In genomic region chr17:67534941-67535340, GRCh38 we compare ENCODE assay signal across 29 cellular contexts.
A peak's percentile ranks its signal among the peaks of the same experiment; 100 is the strongest.
DNase-seq lines count a peak whose midpoint lies in the region; ATAC-seq and TF ChIP-seq lines count a peak whose summit lies in the region.
"Had no signal": no experiment of that assay in that cellular context is flagged by ENCODE, and none has a peak within 500 bp of the region (broad histone marks: within the 10 kb centered on the region; RNA-seq: fewer than 3 reads in every experiment).

No MANE protein-coding gene starts in this region.

- DNase-seq in GM23338 (ENCODE audit: low spot score) (no peak), SK-MEL-5 (ENCODE audit: low read depth, low spot score) (peak; percentile 30), endodermal cell (peak; percentile 59), neural progenitor cell (ENCODE audit: low spot score) (peak; percentile 22), hepatocyte (ENCODE audit: low spot score) (no peak)
- no peak for DNase-seq in stimulated activated CD4-positive, alpha-beta T cell treated with anti-CD3 and anti-CD28 coated beads, Interleukin-12 subunit alpha, Interleukin-12 subunit beta, amount 100 ng/mL, for 4 hours
- DNase-seq: activated CD4-positive, alpha-beta memory T cell treated with anti-CD3 and anti-CD28 coated beads for 36 hours; activated CD4-positive, CD25-positive, alpha-beta regulatory T cell treated with anti-CD3 and anti-CD28 coated beads, Interleukin-2, amount 50 U/mL, for 72 hours; activated naive CD4-positive, alpha-beta T cell treated with anti-CD3 and anti-CD28 coated beads, Interleukin-2, amount 10 ng/mL, durations not matched to agents 7 days and 5 days; COR-L47; DND-41; effector CD8-positive, alpha-beta T cell; left ventricle myocardium superior; naive thymus-derived CD8-positive, alpha-beta T cell; NCI-H1417 treated with DMSO at 0.1 percent for 48 hours; NCI-H2029 treated with DMSO at 0.1 percent for 48 hours; NCI-H524 treated with DMSO at 0.1 percent for 48 hours; PC-9; T-helper 2 cell had no signal

- H3K27ac ChIP-seq in GM23338 (ENCODE audit: low read depth), result 0 out of 2 replicates have a peak overlapping the region, but pooled peaks have one; percentile 13
- no peak overlapping the region for H3K27ac ChIP-seq in endodermal cell (ENCODE audit: low read depth, low read length)
- no peak overlapping the region for H3K27ac ChIP-seq in neural progenitor cell
- no peak overlapping the region for H3K27ac ChIP-seq in hepatocyte
- H3K27ac ChIP-seq: BLaER1 treated with 17β-estradiol and CSF1 and Interleukin-3, amounts not matched to agents 10 nM and 100 nM; breast epithelium; KMS-11; PC-9 had no signal

- no peaks in the 10 kb centered on the region for H4K20me1 ChIP-seq in GM23338 (replicated peaks; ENCODE audit: insufficient read depth)
- H4K20me1 ChIP-seq in neural progenitor cell (ENCODE audit: low read depth), result no peaks in the 10 kb centered on the region
- no peaks in the 10 kb centered on the region for H4K20me1 ChIP-seq in hepatocyte (ENCODE audit: insufficient read depth, poor library complexity, severe bottlenecking)

- H3K79me2 ChIP-seq in GM23338 (replicated peaks; ENCODE audit: insufficient read depth) (peaks cover 26% of the 10 kb centered on the region), neural progenitor cell (ENCODE audit: low read depth) (no peaks in the 10 kb centered on the region), hepatocyte (no peaks in the 10 kb centered on the region)

- no peak overlapping the region for H3K4me3 Mint-ChIP-seq in GM23338
- H3K4me3 Mint-ChIP-seq in endodermal cell, result no peak overlapping the region
- no peak overlapping the region for H3K4me3 Mint-ChIP-seq in neural progenitor cell
- H3K4me3 Mint-ChIP-seq: activated CD4-positive, alpha-beta memory T cell treated with anti-CD3 and anti-CD28 coated beads for 36 hours; activated naive CD4-positive, alpha-beta T cell treated with anti-CD3 and anti-CD28 coated beads, Interleukin-2, amount 10 ng/mL, durations not matched to agents 7 days and 5 days; activated T-helper 1 cell treated with anti-CD3 and anti-CD28 coated beads, Interleukin-12 subunit alpha, Interleukin-12 subunit beta, Interleukin-2, Interleukin-4 antibody, amounts not matched to agents 30 ng/mL and 10 ng/mL and 1 ng/mL, durations not matched to agents 14 hours and 24 hours and 36 hours; mesothelial cell of epicardium; naive thymus-derived CD8-positive, alpha-beta T cell; stimulated activated effector memory CD8-positive, alpha-beta T cell treated with anti-CD3 and anti-CD28 coated beads, Interleukin-12 subunit alpha, Interleukin-12 subunit beta, amount 100 ng/mL, for 72 hours had no signal

- H3K27ac Mint-ChIP-seq in GM23338 (peak overlapping the region; percentile 87), endodermal cell (peak overlapping the region; percentile 26), neural progenitor cell (no peak overlapping the region)
- H3K27ac Mint-ChIP-seq: activated CD4-positive, alpha-beta memory T cell treated with anti-CD3 and anti-CD28 coated beads for 36 hours; activated naive CD4-positive, alpha-beta T cell treated with anti-CD3 and anti-CD28 coated beads, Interleukin-2, amount 10 ng/mL, durations not matched to agents 7 days and 5 days; activated T-helper 1 cell treated with anti-CD3 and anti-CD28 coated beads, Interleukin-12 subunit alpha, Interleukin-12 subunit beta, Interleukin-2, Interleukin-4 antibody, amounts not matched to agents 30 ng/mL and 10 ng/mL and 1 ng/mL, durations not matched to agents 14 hours and 24 hours and 36 hours had no signal

- H3K4me3 ChIP-seq in GM23338 (no peak overlapping the region), endodermal cell (ENCODE audit: low read length) (no peak overlapping the region), neural progenitor cell (no peak overlapping the region), hepatocyte (no peak overlapping the region)
- H3K4me3 ChIP-seq: BLaER1 treated with 17β-estradiol and CSF1 and Interleukin-3, amounts not matched to agents 10 nM and 100 nM; breast epithelium; HAP-1; PC-9 had no signal

- TF ChIP-seq CTCF in GM23338 (conservative IDR thresholded peaks at IDR 0.05; ENCODE audit: low read depth in 2 of 2) (no peak), endodermal cell (conservative IDR thresholded peaks at IDR 0.05) (peak; percentile 19), neural progenitor cell (IDR thresholded peaks at IDR 0.05) (no peak), hepatocyte (IDR thresholded peaks at IDR 0.05; ENCODE audit: poor library complexity) (no peak)

- H3K27me3 Mint-ChIP-seq in GM23338 (ENCODE audit: insufficient read depth, low read depth, poor library complexity) (peaks cover 6% of the 10 kb centered on the region), endodermal cell (ENCODE audit: insufficient read depth) (no peaks in the 10 kb centered on the region), neural progenitor cell (ENCODE audit: insufficient read depth, low read depth) (no peaks in the 10 kb centered on the region)
- H3K27me3 Mint-ChIP-seq: activated CD4-positive, alpha-beta memory T cell treated with anti-CD3 and anti-CD28 coated beads for 36 hours; activated naive CD4-positive, alpha-beta T cell treated with anti-CD3 and anti-CD28 coated beads, Interleukin-2, amount 10 ng/mL, durations not matched to agents 7 days and 5 days; naive thymus-derived CD8-positive, alpha-beta T cell had no signal

- H2AFZ ChIP-seq in GM23338 (no peak overlapping the region), neural progenitor cell (replicated peaks) (no peak overlapping the region), hepatocyte (no peak overlapping the region)
- H2AFZ ChIP-seq: PC-9 had no signal

- 0 out of 2 replicates have a peak, but pooled peaks cover 2% of the 10 kb centered on the region for H3K36me3 ChIP-seq in GM23338 (ENCODE audit: insufficient read depth)
- peaks cover 23% of the 10 kb centered on the region for H3K36me3 ChIP-seq in endodermal cell (ENCODE audit: control insufficient read depth, insufficient read depth, low read length)
- H3K36me3 ChIP-seq in neural progenitor cell, result no peaks in the 10 kb centered on the region
- no peaks in the 10 kb centered on the region for H3K36me3 ChIP-seq in hepatocyte (replicated peaks; ENCODE audit: insufficient read depth, low read depth)
- H3K36me3 ChIP-seq: breast epithelium, HAP-1 had no signal

- in situ Hi-C loops in SK-MEL-5 (cut with HindIII; ENCODE audit: low pct_unique_long_range_greater_than_20kb, low sequenced_read_pairs), result no loop called here

- H3F3A ChIP-seq in GM23338 (replicated peaks; ENCODE audit: low read depth) (no peaks in the 10 kb centered on the region), neural progenitor cell (ENCODE audit: low read depth) (no peaks in the 10 kb centered on the region)

- H3K4me1 ChIP-seq in GM23338 (ENCODE audit: insufficient read depth), result peaks cover 29% of the 10 kb centered on the region; the same call in 1 of the 2 replicates
- no peaks in the 10 kb centered on the region for H3K4me1 ChIP-seq in endodermal cell (ENCODE audit: control insufficient read depth, insufficient read depth, low read length)
- H3K4me1 ChIP-seq in neural progenitor cell, result peaks cover 10% of the 10 kb centered on the region
- H3K4me1 ChIP-seq in hepatocyte (ENCODE audit: insufficient read depth), result no peaks in the 10 kb centered on the region
- H3K4me1 ChIP-seq: breast epithelium, HAP-1 had no signal

- ATAC-seq in GM23338 (no peak; the same call in 2 of the 3 replicates), GM21825 (IDR thresholded peaks at IDR 0.05; ENCODE audit: unreplicated experiment) (no peak), GM21423 (IDR thresholded peaks at IDR 0.05; ENCODE audit: unreplicated experiment) (no peak)
- ATAC-seq: left ventricle myocardium superior; naive thymus-derived CD8-positive, alpha-beta T cell; Right ventricle myocardium inferior; stimulated activated effector memory CD8-positive, alpha-beta T cell treated with anti-CD3 and anti-CD28 coated beads, Interleukin-12 subunit alpha, Interleukin-12 subunit beta, amount 100 ng/mL, for 72 hours had no signal

- H3K9ac ChIP-seq in endodermal cell (ENCODE audit: extremely low read depth, low read length, poor library complexity, severe bottlenecking) (no peak overlapping the region), neural progenitor cell (peak overlapping the region; percentile 19)
- H3K9ac ChIP-seq: BLaER1 treated with 17β-estradiol and CSF1 and Interleukin-3, amounts not matched to agents 10 nM and 100 nM; KMS-11 had no signal

- H3K36me3 Mint-ChIP-seq in GM23338 (ENCODE audit: low read depth) (peaks cover 43% of the 10 kb centered on the region), endodermal cell (ENCODE audit: low read depth) (peaks cover 51% of the 10 kb centered on the region), neural progenitor cell (peaks cover 12% of the 10 kb centered on the region)

- peaks cover 27% of the 10 kb centered on the region for H3K4me1 Mint-ChIP-seq in GM23338
- H3K4me1 Mint-ChIP-seq in endodermal cell, result peaks cover 13% of the 10 kb centered on the region
- peaks cover 30% of the 10 kb centered on the region for H3K4me1 Mint-ChIP-seq in neural progenitor cell

- H3K27me3 ChIP-seq in GM23338 (ENCODE audit: insufficient read depth) (no peaks in the 10 kb centered on the region), endodermal cell (ENCODE audit: control insufficient read depth, insufficient read depth, low read length, poor library complexity, severe bottlenecking) (no peaks in the 10 kb centered on the region), neural progenitor cell (no peaks in the 10 kb centered on the region), hepatocyte (no peaks in the 10 kb centered on the region)
- H3K27me3 ChIP-seq: BLaER1 treated with 17β-estradiol and CSF1 and Interleukin-3, amounts not matched to agents 10 nM and 100 nM; breast epithelium had no signal

- WGBS in endodermal cell (ENCODE audit: insufficient coverage in 1 of 2, insufficient read length in 1 of 2), 2 experiments, result 92 to 100% methylated on average over 2 to 3 of the region's 3 CpGs
- 80% methylated on average over 3 of the region's 3 CpGs for WGBS in hepatocyte (ENCODE audit: low lambda C conversion rate, missing lambda C conversion rate)

- H3K4me2 ChIP-seq in GM23338 (no peak overlapping the region), neural progenitor cell (no peak overlapping the region), hepatocyte (no peak overlapping the region)
- H3K4me2 ChIP-seq: KMS-11, PC-9 had no signal

- H3K9me3 Mint-ChIP-seq in GM23338 (no peaks in the 10 kb centered on the region), endodermal cell (no peaks in the 10 kb centered on the region), neural progenitor cell (no peaks in the 10 kb centered on the region)
- H3K9me3 Mint-ChIP-seq: activated CD4-positive, alpha-beta memory T cell treated with anti-CD3 and anti-CD28 coated beads for 36 hours; activated naive CD4-positive, alpha-beta T cell treated with anti-CD3 and anti-CD28 coated beads, Interleukin-2, amount 10 ng/mL, durations not matched to agents 7 days and 5 days; activated T-helper 1 cell treated with anti-CD3 and anti-CD28 coated beads, Interleukin-12 subunit alpha, Interleukin-12 subunit beta, Interleukin-2, Interleukin-4 antibody, amounts not matched to agents 30 ng/mL and 10 ng/mL and 1 ng/mL, durations not matched to agents 14 hours and 24 hours and 36 hours; naive thymus-derived CD8-positive, alpha-beta T cell; stimulated activated effector memory CD8-positive, alpha-beta T cell treated with anti-CD3 and anti-CD28 coated beads, Interleukin-12 subunit alpha, Interleukin-12 subunit beta, amount 100 ng/mL, for 72 hours had no signal

- H3K9me2 ChIP-seq in GM23338 (ENCODE audit: insufficient read depth) (no peaks in the 10 kb centered on the region), hepatocyte (replicated peaks; ENCODE audit: insufficient read depth) (no peaks in the 10 kb centered on the region)

- H3K9me3 ChIP-seq in endodermal cell (ENCODE audit: control insufficient read depth, low read length), result no peaks in the 10 kb centered on the region
- H3K9me3 ChIP-seq in neural progenitor cell (ENCODE audit: low read depth), result no peaks in the 10 kb centered on the region
- H3K9me3 ChIP-seq in hepatocyte (ENCODE audit: low read depth), result no peaks in the 10 kb centered on the region
- H3K9me3 ChIP-seq: breast epithelium, HAP-1 had no signal

Comparison
In these comparisons a context has a peak if more than half of its experiments do, and no peak if none do; other contexts are left out.
1. DNase-seq: peak in SK-MEL-5 (single experiment), endodermal cell (single experiment) and neural progenitor cell (single experiment); none in GM23338 (single experiment), stimulated activated CD4-positive, alpha-beta T cell treated with anti-CD3 and anti-CD28 coated beads, Interleukin-12 subunit alpha, Interleukin-12 subunit beta, amount 100 ng/mL, for 4 hours (single experiment) and hepatocyte (single experiment).